In the genomic region with DNA sequence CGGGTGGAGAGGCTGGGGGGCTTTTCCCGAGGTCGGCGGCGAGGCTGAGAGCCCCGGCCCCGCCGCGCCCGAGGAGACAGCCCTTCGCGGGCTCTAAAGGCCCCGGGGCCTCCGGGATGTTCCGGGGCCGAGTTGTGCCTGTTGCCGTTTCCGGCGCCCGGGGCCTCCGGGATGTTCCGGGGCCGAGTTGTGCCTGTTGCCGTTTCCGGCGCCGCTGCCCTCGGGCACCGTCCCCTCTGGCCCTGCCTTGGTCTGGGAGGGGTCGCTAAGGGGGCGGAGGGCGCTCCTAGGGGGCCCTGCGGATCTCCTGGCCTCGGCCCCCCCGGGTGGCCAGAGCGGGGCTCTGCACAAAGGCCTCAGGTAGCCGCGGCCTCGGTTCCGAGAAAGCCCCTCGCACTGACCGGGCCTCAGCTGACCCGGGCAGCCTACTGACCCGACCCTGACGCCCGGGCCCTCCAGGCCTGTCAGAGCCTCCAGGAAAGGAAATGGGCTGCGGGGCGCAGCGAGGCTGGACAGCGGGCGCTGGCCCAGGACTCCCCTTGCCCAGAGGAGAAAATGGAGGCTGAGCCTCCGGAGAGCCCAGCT, we compare ENCODE assay signal across 8 cellular contexts. TPM values are rescaled to one million over a fixed set of nuclear protein-coding genes. Genes with fewer than 3 reads are reported as not detected.
DNase-seq lines count a peak whose midpoint lies in the region; ATAC-seq, FAIRE-seq and TF ChIP-seq lines count a peak whose summit lies in the region.

No MANE protein-coding gene starts in this region.

- DNase-seq in A549 (ENCODE audit: low read depth in 1 of 2, low spot score in 1 of 2) = no peak
- no peak for DNase-seq in HAP-1 (ENCODE audit: low spot score in 2 of 2)
- DNase-seq in mammary epithelial cell = no peak
- no peak for DNase-seq in memory B cell (ENCODE audit: low spot score in 2 of 2)
- no peak for DNase-seq in progenitor cell of endocrine pancreas (ENCODE audit: low spot score, unreplicated experiment)
- DNase-seq in GM13976 (ENCODE audit: low spot score) = no peak
- DNase-seq in activated CD4-positive, CD25-positive, alpha-beta regulatory T cell treated with anti-CD3 and anti-CD28 coated beads, Interleukin-2, amount 50 U/mL, for 72 hours = no peak
- DNase-seq in foreskin melanocyte = no peak

- H3K27me3 ChIP-seq in HAP-1 (ENCODE audit: low read depth) (no peaks in the 10 kb centered on the region), mammary epithelial cell (ENCODE audit: insufficient read depth, low read length) (peaks cover 3% of the 10 kb centered on the region)

- H3K36me3 ChIP-seq in HAP-1 (replicated peaks) (no peaks in the 10 kb centered on the region), mammary epithelial cell (ENCODE audit: insufficient read depth, low read length) (no peaks in the 10 kb centered on the region)

- no peaks in the 10 kb centered on the region for H3K9me3 Mint-ChIP-seq in memory B cell
- H3K9me3 Mint-ChIP-seq in progenitor cell of endocrine pancreas (ENCODE audit: low read depth) = no peaks in the 10 kb centered on the region

- H3K9ac ChIP-seq in mammary epithelial cell (ENCODE audit: insufficient read depth, low read length) = no peak overlapping the region

- TF ChIP-seq CTCF in A549 (IDR thresholded peaks at IDR 0.05) (no peak), mammary epithelial cell (conservative IDR thresholded peaks at IDR 0.05 in 1 of 2, IDR thresholded peaks at IDR 0.05 in 1 of 2; ENCODE audit: extremely low read depth in 1 of 2, insufficient read depth in 1 of 2, low read depth in 1 of 2, low read length in 2 of 2) (no peak), progenitor cell of endocrine pancreas (IDR thresholded peaks at IDR 0.05; ENCODE audit: unreplicated experiment) (no peak), GM13976 (IDR thresholded peaks at IDR 0.05; ENCODE audit: borderline replicate concordance, control extremely low read depth, extremely low read depth, insufficient read depth, missing control alignments) (no peak)

- no peak overlapping the region for H3K27ac Mint-ChIP-seq in memory B cell
- no peak overlapping the region for H3K27ac Mint-ChIP-seq in progenitor cell of endocrine pancreas

- TF ChIP-seq EP300 in A549 (IDR thresholded peaks at IDR 0.05) = no peak

- no TSS peak for BruUV-seq in mammary epithelial cell (replicated peaks; lab: Mats Ljungman, UMichigan)

- H3K4me3 Mint-ChIP-seq in memory B cell (peak overlapping the region; percentile 2), progenitor cell of endocrine pancreas (ENCODE audit: low read depth) (no peak overlapping the region)

- H3K4me2 ChIP-seq in A549 = peak overlapping the region; percentile 97
- H3K4me2 ChIP-seq in mammary epithelial cell (ENCODE audit: insufficient read depth, low read depth, low read length) = peak overlapping the region; percentile 95

- H3K4me3 ChIP-seq in A549 = peak overlapping the region; percentile 77
- peak overlapping the region; percentile 44 for H3K4me3 ChIP-seq in HAP-1
- peak overlapping the region; percentile 41 to 48 (median 44) for H3K4me3 ChIP-seq in mammary epithelial cell (replicated peaks in 1 of 3; ENCODE audit: insufficient read depth in 1 of 3, low read depth in 2 of 3, low read length in 3 of 3)

- intact Hi-C loops in mammary epithelial cell (cut with micrococcal nuclease) = loop anchor here (5.0 kb wide), 1 partner anchor 361 kb away; no protein-coding TSS in a partner anchor

- dilution Hi-C loops in mammary epithelial cell (cut with HindIII; ENCODE audit: low sequenced_read_pairs) = no loop called here

- no peak for TF ChIP-seq RAD21 in A549 (conservative IDR thresholded peaks at IDR 0.05 in 1 of 2, IDR thresholded peaks at IDR 0.05 in 1 of 2)

- in situ Hi-C loops in HAP-1 (cut with MboI; ENCODE audit: low sequenced_read_pairs) = loop anchor here (10.0 kb wide), 1 partner anchor 94 kb away; the partner anchor contains the start of gene BAHCC1
- in situ Hi-C loops in mammary epithelial cell (cut with MboI; ENCODE audit: low sequenced_read_pairs in 2 of 2) = loop anchor here (10.0 to 25.0 kb wide), 2 partner anchors 94 to 201 kb away; partner anchors contain the start of genes SLC38A10 (in 2 of the 2) and BAHCC1 (in 1 of the 2)
- in situ Hi-C loops in GM13976 (cut with MboI; ENCODE audit: low sequenced_read_pairs, unreplicated experiment) = loop anchor here (10.0 kb wide), 1 partner anchor 234 kb away; no protein-coding TSS in a partner anchor

- CTCF ChIA-PET in A549 (lab: Yijun Ruan, JAX) = interaction anchor here (1.0 to 5.6 kb wide), 11 partner anchors 10 to 236 kb away, joined by 3 to 60 read pairs (median 6); partner anchors contain the start of gene SLC38A10
- CTCF ChIA-PET in mammary epithelial cell (lab: Charles Lee; ENCODE audit: low non-redundant PET) = no interaction called here

- no peaks in the 10 kb centered on the region for H3K36me3 Mint-ChIP-seq in memory B cell
- no peaks in the 10 kb centered on the region for H3K36me3 Mint-ChIP-seq in progenitor cell of endocrine pancreas (ENCODE audit: insufficient read depth)

- FAIRE-seq in A549 (lab: Jason Lieb, UNC) = no peak

- TF ChIP-seq POLR2A in A549 (IDR thresholded peaks at IDR 0.05; ENCODE audit: low read length) = no peak

- H3K9me3 ChIP-seq in A549 (no peaks in the 10 kb centered on the region), HAP-1 (no peaks in the 10 kb centered on the region), mammary epithelial cell (replicated peaks; ENCODE audit: insufficient read depth, low read length) (no peaks in the 10 kb centered on the region)

- no peaks in the 10 kb centered on the region for H4K20me1 ChIP-seq in mammary epithelial cell (ENCODE audit: insufficient read depth, low read length)

- H3K4me1 Mint-ChIP-seq in memory B cell (peaks cover 4% of the 10 kb centered on the region), progenitor cell of endocrine pancreas (ENCODE audit: low read depth) (peaks cover 9% of the 10 kb centered on the region)

- H3K4me1 ChIP-seq in A549 = peaks cover 43% of the 10 kb centered on the region
- peaks cover 51% of the 10 kb centered on the region for H3K4me1 ChIP-seq in HAP-1
- H3K4me1 ChIP-seq in mammary epithelial cell (ENCODE audit: insufficient read depth, low read length) = peaks cover 19% of the 10 kb centered on the region

- peak; percentile 7; a peak in 5 of 6 replicates for ATAC-seq in A549
- no peak for ATAC-seq in memory B cell (ENCODE audit: low read depth)

- 33% methylated on average over 26 of the region's 52 CpGs for WGBS in A549 (ENCODE audit: missing lambda C conversion rate)
- 42% methylated on average over 21 of the region's 52 CpGs for WGBS in mammary epithelial cell (ENCODE audit: low coverage, missing lambda C conversion rate)

- H3K79me2 ChIP-seq in mammary epithelial cell (ENCODE audit: insufficient read depth, low read length) = no peaks in the 10 kb centered on the region

- POLR2A ChIA-PET in A549 (lab: Yijun Ruan, JAX) = interaction anchor here (1.1 to 2.3 kb wide), 4 partner anchors 12 to 69 kb away, joined by 3 to 16 read pairs (median 6); no protein-coding TSS in a partner anchor

- H3K27me3 Mint-ChIP-seq in memory B cell (peaks cover 15% of the 10 kb centered on the region), progenitor cell of endocrine pancreas (peaks cover 39% of the 10 kb centered on the region)

- peak overlapping the region; percentile 97 to 98 for H3K27ac ChIP-seq in A549
- H3K27ac ChIP-seq in mammary epithelial cell (ENCODE audit: insufficient read depth, low read depth, low read length) = no peak overlapping the region

- peak overlapping the region; percentile 89 for H2AFZ ChIP-seq in mammary epithelial cell (ENCODE audit: low read depth, low read length)

TF ChIP-seq in A549, 52 proteins besides CTCF, POLR2A, EP300 and RAD21 (continues in another document):
- TF ChIP-seq FOSL2 (IDR thresholded peaks at IDR 0.05) (no peak), FOSL2 (CRISPR knock-in tag; IDR thresholded peaks at IDR 0.05) (no peak), RNF2 (IDR thresholded peaks at IDR 0.05; ENCODE audit: borderline replicate concordance, low read depth) (peak; percentile 84; the same call in 1 of the 2 replicates), CBX2 (IDR thresholded peaks at IDR 0.05; ENCODE audit: borderline replicate concordance, low read depth) (no peak), SREBF2 (IDR thresholded peaks at IDR 0.05) (no peak), JUN (IDR thresholded peaks at IDR 0.05) (peak in 1 of 2 experiments; percentile 19; a peak in 4 of 5 replicates)
- TF ChIP-seq, protein P1, sequence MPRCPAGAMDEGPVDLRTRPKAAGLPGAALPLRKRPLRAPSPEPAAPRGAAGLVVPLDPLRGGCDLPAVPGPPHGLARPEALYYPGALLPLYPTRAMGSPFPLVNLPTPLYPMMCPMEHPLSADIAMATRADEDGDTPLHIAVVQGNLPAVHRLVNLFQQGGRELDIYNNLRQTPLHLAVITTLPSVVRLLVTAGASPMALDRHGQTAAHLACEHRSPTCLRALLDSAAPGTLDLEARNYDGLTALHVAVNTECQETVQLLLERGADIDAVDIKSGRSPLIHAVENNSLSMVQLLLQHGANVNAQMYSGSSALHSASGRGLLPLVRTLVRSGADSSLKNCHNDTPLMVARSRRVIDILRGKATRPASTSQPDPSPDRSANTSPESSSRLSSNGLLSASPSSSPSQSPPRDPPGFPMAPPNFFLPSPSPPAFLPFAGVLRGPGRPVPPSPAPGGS (IDR thresholded peaks at IDR 0.05) = peak; percentile 8; the same call in 1 of the 3 replicates

RNA-seq across cellular contexts. Expression of gene ACTG1, which starts 24.2 kb away (rescaled TPM):
- 2,042 and 2,306 TPM in 2 replicates for polyA plus RNA-seq in A549 (2011; rRNA removed)
- polyA plus RNA-seq in A549 (2012; cell fraction: cytosol; rRNA removed) = 14,539 and 15,776 TPM in 2 replicates
- polyA plus RNA-seq in A549 (2012; cell fraction: nucleus; rRNA removed) = 26,089 and 28,335 TPM in 2 replicates
- 7,182 to 8,782 TPM (median 7,263 TPM) in 3 replicates for polyA plus RNA-seq in A549 (2017; fragmentation: RNase III; extraction: RNeasy Plus Mini Kit Qiagen cat#74134 plus additional on column Dnase treatment)
- polyA minus RNA-seq in A549 (2011; rRNA and poly(A)+ RNA removed) = 2,054 and 3,772 TPM in 2 replicates
- total RNA-seq in mammary epithelial cell = over 10,000 TPM in 1 of 2 donors, 1,000 to 10,000 TPM in 1; 3,950 to 24,255 TPM
- polyA plus RNA-seq in mammary epithelial cell = 8,707 TPM
- polyA minus RNA-seq in mammary epithelial cell = 4,992 TPM
- total RNA-seq in progenitor cell of endocrine pancreas = 3,227 and 3,279 TPM in 2 replicates

RNA-seq across cellular contexts. Expression of gene FSCN2, which starts 39.8 kb away (rescaled TPM):
- polyA plus RNA-seq in A549 (2011; rRNA removed) = 0.84 and 1.2 TPM in 2 replicates
- polyA plus RNA-seq in A549 (2012; cell fraction: cytosol; rRNA removed) = 0.74 and 1.1 TPM in 2 replicates
- polyA plus RNA-seq in A549 (2012; cell fraction: nucleus; rRNA removed) = 7.5 and 8.3 TPM in 2 replicates
- 1.3 to 1.7 TPM (median 1.3 TPM) in 3 replicates for polyA plus RNA-seq in A549 (2017; fragmentation: RNase III; extraction: RNeasy Plus Mini Kit Qiagen cat#74134 plus additional on column Dnase treatment)
- 3.6 and 3.7 TPM in 2 replicates for polyA minus RNA-seq in A549 (2011; rRNA and poly(A)+ RNA removed)
- total RNA-seq in mammary epithelial cell = under 1 TPM; 0.47 to 0.83 TPM
- polyA plus RNA-seq in mammary epithelial cell = 0.03 TPM
- polyA minus RNA-seq in mammary epithelial cell = not detected
- 4.8 and 5.3 TPM in 2 replicates for total RNA-seq in progenitor cell of endocrine pancreas
